2 cellular contexts compared by ENCODE assay signal in genomic region chr10:14676732-14677131, GRCh38.
TF ChIP-seq lines count a peak whose summit lies in the region.

No MANE protein-coding gene starts in this region.

TF ChIP-seq in GM23338, 12 proteins besides CTCF, POLR2A, EP300 and RAD21:
- TF ChIP-seq EZH2phosphoT487 (IDR thresholded peaks at IDR 0.05; ENCODE audit: unreplicated experiment) (no peak), JUNB (IDR thresholded peaks at IDR 0.05; ENCODE audit: unreplicated experiment) (no peak), REST (IDR thresholded peaks at IDR 0.05; ENCODE audit: unreplicated experiment) (no peak), ZNF114 (CRISPR knock-in tag; IDR thresholded peaks at IDR 0.05) (no peak), STAT1 (IDR thresholded peaks at IDR 0.05; ENCODE audit: unreplicated experiment) (no peak), NANOG (IDR thresholded peaks at IDR 0.05; ENCODE audit: borderline replicate concordance) (no peak), EZH2 (IDR thresholded peaks at IDR 0.05; ENCODE audit: low read depth, unreplicated experiment) (no peak)
- TF ChIP-seq, protein P1, sequence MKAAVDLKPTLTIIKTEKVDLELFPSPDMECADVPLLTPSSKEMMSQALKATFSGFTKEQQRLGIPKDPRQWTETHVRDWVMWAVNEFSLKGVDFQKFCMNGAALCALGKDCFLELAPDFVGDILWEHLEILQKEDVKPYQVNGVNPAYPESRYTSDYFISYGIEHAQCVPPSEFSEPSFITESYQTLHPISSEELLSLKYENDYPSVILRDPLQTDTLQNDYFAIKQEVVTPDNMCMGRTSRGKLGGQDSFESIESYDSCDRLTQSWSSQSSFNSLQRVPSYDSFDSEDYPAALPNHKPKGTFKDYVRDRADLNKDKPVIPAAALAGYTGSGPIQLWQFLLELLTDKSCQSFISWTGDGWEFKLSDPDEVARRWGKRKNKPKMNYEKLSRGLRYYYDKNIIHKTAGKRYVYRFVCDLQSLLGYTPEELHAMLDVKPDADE (IDR thresholded peaks at IDR 0.05): no peak

TF ChIP-seq in K562, 482 proteins besides CTCF, POLR2A, EP300 and RAD21:
- TF ChIP-seq ZNF239 (CRISPR knock-in tag; IDR thresholded peaks at IDR 0.05): no peak
- no peak for TF ChIP-seq BRD9 (IDR thresholded peaks at IDR 0.05; ENCODE audit: low read depth, partially characterized antibody)
- no peak for TF ChIP-seq IRF1 (CRISPR knock-in tag; IDR thresholded peaks at IDR 0.05; ENCODE audit: borderline replicate concordance)
- no peak for TF ChIP-seq ZSCAN29 (IDR thresholded peaks at IDR 0.05)
- no peak for TF ChIP-seq GABPB1 (CRISPR knock-in tag; IDR thresholded peaks at IDR 0.05)
- no peak for TF ChIP-seq ARID4B (CRISPR knock-in tag; IDR thresholded peaks at IDR 0.05)
- no peak for TF ChIP-seq MAFK (IDR thresholded peaks at IDR 0.05; ENCODE audit: low read length)
- no peak for TF ChIP-seq SMAD2 (IDR thresholded peaks at IDR 0.05; ENCODE audit: low read depth, low read length)
- TF ChIP-seq NUFIP1 (IDR thresholded peaks at IDR 0.05; ENCODE audit: partially characterized antibody): no peak
- TF ChIP-seq CXXC5 (CRISPR knock-in tag; IDR thresholded peaks at IDR 0.05): no peak
- no peak for TF ChIP-seq ZNF445 (CRISPR knock-in tag; IDR thresholded peaks at IDR 0.05; ENCODE audit: low read depth)
- no peak for TF ChIP-seq UBTF (IDR thresholded peaks at IDR 0.05; ENCODE audit: borderline replicate concordance in 1 of 2, low read depth in 2 of 2, low read length in 2 of 2)
- TF ChIP-seq, protein P1 (conservative IDR thresholded peaks at IDR 0.05; ENCODE audit: control insufficient read depth, low read depth, low read length): no peak
- no peak for TF ChIP-seq NRF1 (conservative IDR thresholded peaks at IDR 0.05 in 1 of 2, IDR thresholded peaks at IDR 0.05 in 1 of 2)
